8 cellular contexts compared by ENCODE assay signal in the genomic region with DNA sequence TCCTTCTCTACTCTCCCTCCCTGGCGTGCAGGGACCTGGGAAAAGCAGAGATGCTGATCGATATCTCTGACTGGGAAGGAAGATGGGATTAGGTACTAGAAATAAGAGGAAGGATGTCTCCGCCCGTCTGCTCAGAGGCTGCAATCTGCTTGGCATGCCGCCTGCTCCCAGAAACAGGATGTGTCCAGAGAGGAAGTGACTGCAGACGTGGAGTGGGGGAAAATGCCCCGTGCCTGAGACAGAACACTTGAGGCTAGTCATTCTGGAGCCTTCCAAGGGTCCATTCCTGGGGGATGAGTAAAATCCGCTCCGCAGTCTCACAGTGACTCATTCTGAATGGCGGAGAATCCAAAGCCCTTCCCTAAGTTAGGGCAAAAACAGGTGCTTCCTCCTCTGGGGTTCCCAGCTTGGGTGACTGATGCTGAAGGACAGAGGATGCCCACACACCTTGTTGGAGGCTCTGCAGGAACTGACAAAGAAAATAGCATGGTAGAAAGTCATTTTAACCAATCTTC. TPM values are rescaled to one million over a fixed set of nuclear protein-coding genes. Genes with fewer than 3 reads are reported as not detected.
DNase-seq lines count a peak whose midpoint lies in the region; ATAC-seq and TF ChIP-seq lines count a peak whose summit lies in the region.

No MANE protein-coding gene starts in this region.

- peaks cover 47% of the 10 kb centered on the region for H3K4me1 Mint-ChIP-seq in dendritic cell treated with granulocyte-macrophage colony-stimulating factor and Interleukin-4, amounts not matched to agents 40 ng/mL and 50 ng/mL, for 4 days (ENCODE audit: low read depth)

- no peak for TF ChIP-seq CTCF in lower lobe of right lung (IDR thresholded peaks at IDR 0.05)

- H3K27me3 ChIP-seq in lower lobe of right lung (ENCODE audit: low read depth): no peaks in the 10 kb centered on the region
- no peaks in the 10 kb centered on the region for H3K27me3 ChIP-seq in aorta (ENCODE audit: control insufficient read depth in 1 of 2, insufficient read depth in 2 of 2, low read length in 1 of 2)

- H3K36me3 ChIP-seq in lower lobe of right lung (no peaks in the 10 kb centered on the region), aorta (ENCODE audit: control insufficient read depth in 1 of 2, insufficient read depth in 2 of 2, low read length in 1 of 2) (no peaks in the 10 kb centered on the region)

- H3K9me3 Mint-ChIP-seq in dendritic cell treated with granulocyte-macrophage colony-stimulating factor and Interleukin-4, amounts not matched to agents 40 ng/mL and 50 ng/mL, for 4 days: no peaks in the 10 kb centered on the region

- H3K27ac Mint-ChIP-seq in dendritic cell treated with granulocyte-macrophage colony-stimulating factor and Interleukin-4, amounts not matched to agents 40 ng/mL and 50 ng/mL, for 4 days: peak overlapping the region; percentile 82

- no peaks in the 10 kb centered on the region for H3K9me3 ChIP-seq in lower lobe of right lung
- H3K9me3 ChIP-seq in aorta (ENCODE audit: control insufficient read depth, low read length): no peaks in the 10 kb centered on the region

- H3K4me3 Mint-ChIP-seq in dendritic cell treated with granulocyte-macrophage colony-stimulating factor and Interleukin-4, amounts not matched to agents 40 ng/mL and 50 ng/mL, for 4 days: no peak overlapping the region

- no peak overlapping the region for H3K4me3 ChIP-seq in lower lobe of right lung
- no peak overlapping the region for H3K4me3 ChIP-seq in aorta (ENCODE audit: low read length in 2 of 2)

- H3K36me3 Mint-ChIP-seq in dendritic cell treated with granulocyte-macrophage colony-stimulating factor and Interleukin-4, amounts not matched to agents 40 ng/mL and 50 ng/mL, for 4 days (ENCODE audit: low read depth): no peaks in the 10 kb centered on the region

- ATAC-seq in lower lobe of right lung (peak; percentile 91 to 92), aorta (ENCODE audit: low FRiP score) (peak; percentile 88), GM18907 (IDR thresholded peaks at IDR 0.05; ENCODE audit: unreplicated experiment) (no peak), HG03108 (IDR thresholded peaks at IDR 0.05; ENCODE audit: unreplicated experiment) (no peak)

- peaks cover 47% of the 10 kb centered on the region for H3K4me1 ChIP-seq in lower lobe of right lung
- peaks cover 0 to 1% of the 10 kb centered on the region in 2 donors for H3K4me1 ChIP-seq in aorta (ENCODE audit: control insufficient read depth in 1 of 2, insufficient read depth in 2 of 2, low read length in 2 of 2)

- no peaks in the 10 kb centered on the region for H3K27me3 Mint-ChIP-seq in dendritic cell treated with granulocyte-macrophage colony-stimulating factor and Interleukin-4, amounts not matched to agents 40 ng/mL and 50 ng/mL, for 4 days

- WGBS in aorta, 2 donors: 3 to 4% methylated on average over 10 of the region's 10 CpGs

- H3K27ac ChIP-seq in lower lobe of right lung: peak overlapping the region; percentile 77
- H3K27ac ChIP-seq in aorta (ENCODE audit: low read depth in 1 of 2, low read length in 2 of 2): peak overlapping the region in 1 of 2 donors; percentile 79

- intact Hi-C loops in dendritic cell treated with granulocyte-macrophage colony-stimulating factor and Interleukin-4, amounts not matched to agents 40 ng/mL and 50 ng/mL, for 4 days (cut with micrococcal nuclease): no loop called here
- intact Hi-C loops in lower lobe of right lung (cut with DNase I) (no loop called here), aorta (cut with DNase I) (no loop called here)

- DNase-seq in EL: peak; percentile 100
- peak; percentile 19 for DNase-seq in NCI-H82 treated with DMSO at 0.1 percent for 48 hours (lab: John Stamatoyannopoulos, UW; ENCODE audit: unreplicated experiment)
- peak; percentile 91 for DNase-seq in lower lobe of right lung
- peak; percentile 95 to 97 for DNase-seq in aorta
- DNase-seq in NCI-H187 treated with DMSO at 0.1 percent for 48 hours (lab: John Stamatoyannopoulos, UW): no peak

RNA-seq across cellular contexts. Expression of a gene that starts 45.0 kb away (rescaled TPM):
- 39.6 TPM for total RNA-seq in lower lobe of right lung
- total RNA-seq in aorta: 10 to 100 TPM; 36.3 to 62.1 TPM
- 10 to 100 TPM; 11.3 to 12.5 TPM for polyA plus RNA-seq in aorta

Comparison
In these comparisons a context has a peak if more than half of its experiments do, and no peak if none do; other contexts are left out.
1. ATAC-seq: peak in lower lobe of right lung (2 of 2) and aorta (single experiment); none in GM18907 (single experiment) and HG03108 (single experiment).